ENCODE assay signal across 10 cellular contexts in genomic region chr14:99654235-99655000, GRCh38. TPM values are rescaled to one million over a fixed set of nuclear protein-coding genes. Genes with fewer than 3 reads are reported as not detected.
A peak's percentile ranks its signal among the peaks of the same experiment; 100 is the strongest.
DNase-seq lines count a peak whose midpoint lies in the region; ATAC-seq and TF ChIP-seq lines count a peak whose summit lies in the region.
"Had no signal": no experiment of that assay in that cellular context is flagged by ENCODE, and none has a peak within 500 bp of the region (broad histone marks: within the 10 kb centered on the region; RNA-seq: fewer than 3 reads in every experiment).

No MANE protein-coding gene starts in this region.

- H3K4me3 ChIP-seq in choroid plexus epithelial cell (ENCODE audit: low read depth, low read length), result no peak overlapping the region
- H3K4me3 ChIP-seq in mucosa of descending colon, result no peak overlapping the region

- no peaks in the 10 kb centered on the region for H3K9me3 ChIP-seq in mucosa of descending colon

- ATAC-seq in mucosa of descending colon (peak; percentile 74), GM21576 (IDR thresholded peaks at IDR 0.05; ENCODE audit: unreplicated experiment) (no peak), HG02870 (IDR thresholded peaks at IDR 0.05; ENCODE audit: unreplicated experiment) (no peak), HG02885 (IDR thresholded peaks at IDR 0.05; ENCODE audit: poor library complexity, unreplicated experiment) (no peak)

- no peaks in the 10 kb centered on the region for H3K36me3 ChIP-seq in mucosa of descending colon (ENCODE audit: low read depth)

- DNase-seq in Ammon's horn (ENCODE audit: low spot score), result peak; percentile 75
- peak; percentile 14 for DNase-seq in MV-4-11 (lab: John Stamatoyannopoulos, UW)
- DNase-seq in choroid plexus epithelial cell (ENCODE audit: low read depth), result peak; percentile 79
- DNase-seq in mucosa of descending colon, result peak in 2 of 3 donors; percentile 48 to 55
- DNase-seq in NCI-H1092 (lab: John Stamatoyannopoulos, UW), result no peak
- DNase-seq: NK-92 treated with Interleukin-12 subunit alpha and Interleukin-12 subunit beta, amount 100 ng/mL, for 24 hours; stimulated activated CD4-positive, alpha-beta T cell treated with anti-CD3 and anti-CD28 coated beads, Interleukin-15, amount 100 ng/mL, for 24 hours had no signal

- no peak for TF ChIP-seq CTCF in choroid plexus epithelial cell (conservative IDR thresholded peaks at IDR 0.05; ENCODE audit: low read depth, low read length)
- no peak for TF ChIP-seq CTCF in mucosa of descending colon (IDR thresholded peaks at IDR 0.05)

- H3K4me1 ChIP-seq in mucosa of descending colon (ENCODE audit: low read depth), result no peaks in the 10 kb centered on the region

- intact Hi-C loops in mucosa of descending colon (cut with DNase I, micrococcal nuclease), result no loop called here

RNA-seq across cellular contexts. Expression of gene HHIPL1, which starts 9.5 kb away (rescaled TPM):
- total RNA-seq in mucosa of descending colon, result 1 to 10 TPM in 2 of 3 donors, under 1 TPM in 1; 0.26 to 3.2 (median 1.1) TPM

RNA-seq across cellular contexts. Expression of gene CYP46A1, which starts 29.7 kb away (rescaled TPM):
- total RNA-seq in mucosa of descending colon, result 1 to 10 TPM in 1 of 3 donors, under 1 TPM in 2; 0.14 to 1.0 (median 0.22) TPM

RNA-seq across cellular contexts. Expression of gene CCDC85C, which starts 50.4 kb away (rescaled TPM):
- total RNA-seq in mucosa of descending colon, result 100 to 1,000 TPM in 1 of 3 donors, 10 to 100 TPM in 2; 66.2 to 102 (median 66.2) TPM
